ENCODE assay signal across 24 cellular contexts in genomic region chr22:49538006-49538405, GRCh38.
"Had no signal": no experiment of that assay in that cellular context is flagged by ENCODE, and none has a peak within 500 bp of the region (broad histone marks: within the 10 kb centered on the region; RNA-seq: fewer than 3 reads in every experiment).

No MANE protein-coding gene starts in this region.

- H3K4me3 Mint-ChIP-seq: memory B cell; natural killer cell; stimulated activated effector memory CD8-positive, alpha-beta T cell treated with anti-CD3 and anti-CD28 coated beads, Interleukin-12 subunit alpha, Interleukin-12 subunit beta, amount 100 ng/mL, for 72 hours; type B pancreatic cell had no signal

- H3K9me3 ChIP-seq: esophagus muscularis mucosa, gastroesophageal sphincter, heart left ventricle, ovary, right lobe of liver, stomach, thyroid gland had no signal

- H3K27me3 Mint-ChIP-seq: memory B cell had no signal

- H3K27ac ChIP-seq: dorsolateral prefrontal cortex, esophagus muscularis mucosa, foreskin keratinocyte, gastroesophageal sphincter, heart left ventricle, hepatocyte, ovary, right lobe of liver, stomach, thyroid gland had no signal

- H3K4me3 ChIP-seq: dorsolateral prefrontal cortex, esophagus muscularis mucosa, gastroesophageal sphincter, heart left ventricle, hepatocyte, lung, ovary, right lobe of liver, smooth muscle cell, stomach, thyroid gland had no signal

- H3K27ac Mint-ChIP-seq: memory B cell; natural killer cell; stimulated activated effector memory CD8-positive, alpha-beta T cell treated with anti-CD3 and anti-CD28 coated beads, Interleukin-12 subunit alpha, Interleukin-12 subunit beta, amount 100 ng/mL, for 72 hours; type B pancreatic cell had no signal

- ATAC-seq: foreskin keratinocyte; gastroesophageal sphincter; heart left ventricle; left lobe of liver; natural killer cell; right lobe of liver; stimulated activated effector memory CD8-positive, alpha-beta T cell treated with anti-CD3 and anti-CD28 coated beads, Interleukin-12 subunit alpha, Interleukin-12 subunit beta, amount 100 ng/mL, for 72 hours had no signal

- H3K36me3 Mint-ChIP-seq: natural killer cell had no signal

- H3K4me1 ChIP-seq: esophagus muscularis mucosa, foreskin keratinocyte, gastroesophageal sphincter, heart left ventricle, right lobe of liver, stomach, thyroid gland had no signal

- H3K4me1 Mint-ChIP-seq: memory B cell; stimulated activated effector memory CD8-positive, alpha-beta T cell treated with anti-CD3 and anti-CD28 coated beads, Interleukin-12 subunit alpha, Interleukin-12 subunit beta, amount 100 ng/mL, for 72 hours had no signal

- H3K9me3 Mint-ChIP-seq: memory B cell; natural killer cell; stimulated activated effector memory CD8-positive, alpha-beta T cell treated with anti-CD3 and anti-CD28 coated beads, Interleukin-12 subunit alpha, Interleukin-12 subunit beta, amount 100 ng/mL, for 72 hours; type B pancreatic cell had no signal

- DNase-seq: cortex of kidney; effector CD4-positive, alpha-beta T cell; foreskin keratinocyte; heart left ventricle; natural killer cell; occipital lobe; retina; stimulated activated CD4-positive, alpha-beta T cell treated with anti-CD3 and anti-CD28 coated beads, Interleukin-2, amount 100 ng/mL, for 24 hours; stimulated activated CD4-positive, alpha-beta T cell treated with anti-CD3 and anti-CD28 coated beads, Interleukin-4, amount 100 ng/mL, for 24 hours; stimulated activated naive CD4-positive, alpha-beta T cell treated with Interleukin-2 at 50 U/mL for 16 hours; stomach; thyroid gland had no signal

- H3K27me3 ChIP-seq: dorsolateral prefrontal cortex, foreskin keratinocyte, hepatocyte, ovary, right lobe of liver, thyroid gland had no signal

- H3K36me3 ChIP-seq: esophagus muscularis mucosa, gastroesophageal sphincter, heart left ventricle, ovary, right lobe of liver, stomach, thyroid gland had no signal
